ENCODE assay signal across 6 cellular contexts in genomic region chr2:200637886-200638285, GRCh38. TPM values are rescaled to one million over a fixed set of nuclear protein-coding genes. Genes with fewer than 3 reads are reported as not detected.
"Had no signal": no experiment of that assay in that cellular context is flagged by ENCODE, and none has a peak within 500 bp of the region (broad histone marks: within the 10 kb centered on the region; RNA-seq: fewer than 3 reads in every experiment).

No MANE protein-coding gene starts in this region.

- ATAC-seq: GM23338 had no signal

- H3K27ac Mint-ChIP-seq: GM23338, H9 had no signal

- H3K4me3 ChIP-seq: GM23338 had no signal

- DNase-seq: H9, HCEC 1CT, IMR-90, KBM-7 had no signal

- H3K4me3 Mint-ChIP-seq: GM23338, H9 had no signal

- H3K4me1 Mint-ChIP-seq: GM23338 had no signal

- H3K9me3 Mint-ChIP-seq: GM23338, H9 had no signal

RNA-seq across cellular contexts. Expression of gene AOX1, which starts 52.1 kb away (rescaled TPM):
- total RNA-seq: HT-29 had no signal
